ENCODE assay signal across 27 cellular contexts in the genomic region with DNA sequence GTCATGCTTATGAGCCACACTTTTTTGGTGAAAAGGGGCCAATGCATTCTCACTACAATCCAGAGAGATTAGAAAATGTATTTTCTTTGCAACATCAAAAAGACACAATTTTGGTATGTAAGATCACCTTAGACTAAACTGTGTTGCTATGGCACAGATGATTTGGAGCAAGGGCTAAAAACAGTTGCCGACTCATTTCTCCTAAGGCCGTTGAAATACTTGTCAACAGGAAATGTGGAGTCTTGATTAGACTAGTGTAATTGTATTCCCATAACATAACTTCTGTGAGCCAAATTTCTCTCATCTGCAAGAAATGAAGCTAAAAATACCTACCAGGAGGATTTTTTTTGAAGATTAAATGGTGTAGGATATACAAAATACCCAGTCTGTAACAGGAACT.
A peak's percentile ranks its signal among the peaks of the same experiment; 100 is the strongest.
DNase-seq lines count a peak whose midpoint lies in the region; ATAC-seq and TF ChIP-seq lines count a peak whose summit lies in the region.
"Had no signal": no experiment of that assay in that cellular context is flagged by ENCODE, and none has a peak within 500 bp of the region (broad histone marks: within the 10 kb centered on the region; RNA-seq: fewer than 3 reads in every experiment).

No MANE protein-coding gene starts in this region.

- H3K4me3 ChIP-seq in GM23248: no peak overlapping the region
- no peak overlapping the region for H3K4me3 ChIP-seq in PC-3 (ENCODE audit: low read length)
- no peak overlapping the region for H3K4me3 ChIP-seq in transverse colon
- H3K4me3 ChIP-seq in HAP-1: no peak overlapping the region
- H3K4me3 ChIP-seq: gastrocnemius medialis, lower lobe of right lung, SK-N-MC, upper lobe of right lung had no signal

- H3K27ac Mint-ChIP-seq in mesothelial cell of epicardium: peak overlapping the region; percentile 44
- H3K27ac Mint-ChIP-seq: activated CD8-positive, alpha-beta T cell treated with anti-CD3 and anti-CD28 coated beads for 36 hours; activated T-helper 17 cell treated with anti-CD3 and anti-CD28 coated beads, Interleukin-2, amount 50 U/mL, for 72 hours; nephron; stimulated activated memory B cell treated with anti-CD40 and anti-IgM and Interleukin-4, amounts not matched to agents 10 μg/mL and 1 μg/mL and 100 μg/mL, for 72 hours had no signal

- H3K27me3 Mint-ChIP-seq in mesothelial cell of epicardium (ENCODE audit: low read depth): no peaks in the 10 kb centered on the region
- H3K27me3 Mint-ChIP-seq: activated CD8-positive, alpha-beta T cell treated with anti-CD3 and anti-CD28 coated beads for 36 hours; activated T-helper 17 cell treated with anti-CD3 and anti-CD28 coated beads, Interleukin-2, amount 50 U/mL, for 72 hours; stimulated activated memory B cell treated with anti-CD40 and anti-IgM and Interleukin-4, amounts not matched to agents 10 μg/mL and 1 μg/mL and 100 μg/mL, for 72 hours had no signal

- H3K9me3 ChIP-seq in GM23248 (ENCODE audit: low read depth): no peaks in the 10 kb centered on the region
- H3K9me3 ChIP-seq in PC-3 (ENCODE audit: low read length): no peaks in the 10 kb centered on the region
- H3K9me3 ChIP-seq in transverse colon: peaks cover 0 to 5% of the 10 kb centered on the region in 2 donors
- H3K9me3 ChIP-seq in HAP-1: no peaks in the 10 kb centered on the region
- H3K9me3 ChIP-seq: gastrocnemius medialis, upper lobe of right lung had no signal

- intact Hi-C loops in PC-3 (cut with micrococcal nuclease): no loop called here
- intact Hi-C loops in transverse colon (cut with DNase I; ENCODE audit: low total_unique reads): no loop called here

- H3K36me3 ChIP-seq in GM23248 (ENCODE audit: low read depth): no peaks in the 10 kb centered on the region
- no peaks in the 10 kb centered on the region for H3K36me3 ChIP-seq in PC-3 (ENCODE audit: low read depth, low read length)
- no peaks in the 10 kb centered on the region for H3K36me3 ChIP-seq in transverse colon
- H3K36me3 ChIP-seq in HAP-1 (replicated peaks): no peaks in the 10 kb centered on the region
- H3K36me3 ChIP-seq: gastrocnemius medialis, lower lobe of right lung, upper lobe of right lung had no signal

- H3K4me2 ChIP-seq in GM23248 (ENCODE audit: unreplicated experiment) (no peak overlapping the region), PC-3 (ENCODE audit: low read length) (no peak overlapping the region)

- peaks cover 32% of the 10 kb centered on the region for H3K9me3 Mint-ChIP-seq in mesothelial cell of epicardium

- no peak overlapping the region for H3K4me3 Mint-ChIP-seq in mesothelial cell of epicardium
- H3K4me3 Mint-ChIP-seq: activated CD8-positive, alpha-beta T cell treated with anti-CD3 and anti-CD28 coated beads for 36 hours; activated T-helper 17 cell treated with anti-CD3 and anti-CD28 coated beads, Interleukin-2, amount 50 U/mL, for 72 hours; nephron; stimulated activated memory B cell treated with anti-CD40 and anti-IgM and Interleukin-4, amounts not matched to agents 10 μg/mL and 1 μg/mL and 100 μg/mL, for 72 hours had no signal

- no peak for TF ChIP-seq CTCF in PC-3 (conservative IDR thresholded peaks at IDR 0.05; ENCODE audit: low read depth, low read length)
- no peak for TF ChIP-seq CTCF in mesothelial cell of epicardium (IDR thresholded peaks at IDR 0.05; ENCODE audit: unreplicated experiment)
- TF ChIP-seq CTCF in transverse colon (IDR thresholded peaks at IDR 0.05): no peak

- CTCF ChIA-PET in PC-3 (lab: Charles Lee): no interaction called here

- no peaks in the 10 kb centered on the region for H3K9me2 ChIP-seq in GM23248 (ENCODE audit: insufficient read depth)
- H3K9me2 ChIP-seq in PC-3 (replicated peaks; ENCODE audit: low read length): no peaks in the 10 kb centered on the region

- H4K20me1 ChIP-seq in GM23248 (ENCODE audit: insufficient read depth): no peaks in the 10 kb centered on the region
- no peaks in the 10 kb centered on the region for H4K20me1 ChIP-seq in PC-3 (ENCODE audit: low read length)

- TF ChIP-seq POLR2A in transverse colon (IDR thresholded peaks at IDR 0.05): no peak

- H3K27ac ChIP-seq in GM23248 (no peak overlapping the region), PC-3 (ENCODE audit: low read length) (no peak overlapping the region), transverse colon (no peak overlapping the region)
- H3K27ac ChIP-seq: gastrocnemius medialis, lower lobe of right lung, SK-N-MC, upper lobe of right lung had no signal

- H2AFZ ChIP-seq in GM23248: no peak overlapping the region
- peak overlapping the region; percentile 31; the same call in 1 of the 2 replicates for H2AFZ ChIP-seq in PC-3 (ENCODE audit: low read length)

- BruUV-seq in PC-3 (replicated peaks; lab: Mats Ljungman, UMichigan): no TSS peak

- in situ Hi-C loops in GM23248 (cut with MboI) (no loop called here), transverse colon (cut with MboI; ENCODE audit: low pct_ligation_motif_present in 1 of 4, low pct_unique_long_range_greater_than_20kb in 1 of 4, low sequenced_read_pairs in 3 of 4) (no loop called here), HAP-1 (cut with MboI; ENCODE audit: low sequenced_read_pairs) (no loop called here)

- H3K27me3 ChIP-seq in GM23248 (replicated peaks; ENCODE audit: insufficient read depth) (no peaks in the 10 kb centered on the region), PC-3 (ENCODE audit: low read length) (no peaks in the 10 kb centered on the region), transverse colon (no peaks in the 10 kb centered on the region), HAP-1 (ENCODE audit: low read depth) (no peaks in the 10 kb centered on the region)
- H3K27me3 ChIP-seq: gastrocnemius medialis, upper lobe of right lung had no signal

- peaks cover 13% of the 10 kb centered on the region for H3K4me1 Mint-ChIP-seq in mesothelial cell of epicardium
- H3K4me1 Mint-ChIP-seq: activated T-helper 17 cell treated with anti-CD3 and anti-CD28 coated beads, Interleukin-2, amount 50 U/mL, for 72 hours; nephron; stimulated activated memory B cell treated with anti-CD40 and anti-IgM and Interleukin-4, amounts not matched to agents 10 μg/mL and 1 μg/mL and 100 μg/mL, for 72 hours had no signal

- TF ChIP-seq EP300 in transverse colon (IDR thresholded peaks at IDR 0.05; ENCODE audit: low read depth): no peak

- H3K79me2 ChIP-seq in GM23248 (ENCODE audit: insufficient read depth) (no peaks in the 10 kb centered on the region), PC-3 (ENCODE audit: low read length) (no peaks in the 10 kb centered on the region)

- peaks cover 6% of the 10 kb centered on the region for H3K36me3 Mint-ChIP-seq in mesothelial cell of epicardium
- H3K36me3 Mint-ChIP-seq: stimulated activated memory B cell treated with anti-CD40 and anti-IgM and Interleukin-4, amounts not matched to agents 10 μg/mL and 1 μg/mL and 100 μg/mL, for 72 hours had no signal

- H3K4me1 ChIP-seq in GM23248 (ENCODE audit: insufficient read depth) (no peaks in the 10 kb centered on the region), PC-3 (ENCODE audit: insufficient read depth, low read length) (no peaks in the 10 kb centered on the region; the same call in 1 of the 2 replicates), transverse colon (no peaks in the 10 kb centered on the region), HAP-1 (no peaks in the 10 kb centered on the region)
- H3K4me1 ChIP-seq: gastrocnemius medialis, lower lobe of right lung, upper lobe of right lung had no signal

- no peaks in the 10 kb centered on the region for H3F3A ChIP-seq in GM23248 (ENCODE audit: insufficient read depth)
- H3F3A ChIP-seq in PC-3 (ENCODE audit: low read length, unreplicated experiment): no peaks in the 10 kb centered on the region

- DNase-seq in GM23248: peak; percentile 5
- no peak for DNase-seq in PC-3
- DNase-seq in fibroblast of gingiva (ENCODE audit: low read depth): peak; percentile 15
- no peak for DNase-seq in mesothelial cell of epicardium (ENCODE audit: low spot score in 2 of 2, unreplicated experiment in 2 of 2)
- no peak for DNase-seq in transverse colon
- no peak for DNase-seq in T-helper 2 cell
- no peak for DNase-seq in HAP-1 (ENCODE audit: low spot score in 2 of 2)
- DNase-seq in RPMI8226: no peak
- DNase-seq: activated CD4-positive, CD25-positive, alpha-beta regulatory T cell treated with anti-CD3 and anti-CD28 coated beads, Interleukin-2, amount 50 U/mL, for 72 hours; activated CD8-positive, alpha-beta T cell treated with anti-CD3 and anti-CD28 coated beads for 36 hours; activated naive CD4-positive, alpha-beta T cell treated with anti-CD3 and anti-CD28 coated beads, Interleukin-2, amount 50 U/mL, for 16 hours; C1 segment of cervical spinal cord; DMS153; effector CD8-positive, alpha-beta T cell; erythroblast; gastrocnemius medialis; Kasumi-1; lower lobe of right lung; NCI-H1694; NCI-H510A; substantia nigra; T-helper 1 cell; upper lobe of right lung had no signal

- POLR2A ChIA-PET in PC-3 (lab: Charles Lee; ENCODE audit: unreplicated experiment): no interaction called here

- H3K9ac ChIP-seq in GM23248: no peak overlapping the region
- H3K9ac ChIP-seq in PC-3 (ENCODE audit: low read length): no peak overlapping the region

- no peak for ATAC-seq in PC-3
- ATAC-seq: activated CD8-positive, alpha-beta T cell treated with anti-CD3 and anti-CD28 coated beads for 36 hours; activated T-helper 17 cell treated with anti-CD3 and anti-CD28 coated beads, Interleukin-2, amount 50 U/mL, for 72 hours; gastrocnemius medialis; lower lobe of right lung; stimulated activated memory B cell treated with anti-CD40 and anti-IgM and Interleukin-4, amounts not matched to agents 10 μg/mL and 1 μg/mL and 100 μg/mL, for 72 hours; upper lobe of right lung had no signal

- 36 to 43% methylated on average over 2 of the region's 2 CpGs for WGBS in GM23248 (ENCODE audit: low coverage in 1 of 2, low lambda C conversion rate in 2 of 2, missing lambda C conversion rate in 2 of 2), 2 experiments
- 52 to 56% methylated on average over 2 of the region's 2 CpGs for WGBS in transverse colon (ENCODE audit: low coverage in 1 of 2), 2 donors

Comparison
In these comparisons a context has a peak if more than half of its experiments do, and no peak if none do; other contexts are left out.
1. DNase-seq: peak in GM23248 (single experiment) and fibroblast of gingiva (single experiment); none in PC-3 (single experiment), mesothelial cell of epicardium (0 of 2), transverse colon (single experiment), T-helper 2 cell (0 of 5), HAP-1 (0 of 2) and RPMI8226 (single experiment).